In the genomic region with DNA sequence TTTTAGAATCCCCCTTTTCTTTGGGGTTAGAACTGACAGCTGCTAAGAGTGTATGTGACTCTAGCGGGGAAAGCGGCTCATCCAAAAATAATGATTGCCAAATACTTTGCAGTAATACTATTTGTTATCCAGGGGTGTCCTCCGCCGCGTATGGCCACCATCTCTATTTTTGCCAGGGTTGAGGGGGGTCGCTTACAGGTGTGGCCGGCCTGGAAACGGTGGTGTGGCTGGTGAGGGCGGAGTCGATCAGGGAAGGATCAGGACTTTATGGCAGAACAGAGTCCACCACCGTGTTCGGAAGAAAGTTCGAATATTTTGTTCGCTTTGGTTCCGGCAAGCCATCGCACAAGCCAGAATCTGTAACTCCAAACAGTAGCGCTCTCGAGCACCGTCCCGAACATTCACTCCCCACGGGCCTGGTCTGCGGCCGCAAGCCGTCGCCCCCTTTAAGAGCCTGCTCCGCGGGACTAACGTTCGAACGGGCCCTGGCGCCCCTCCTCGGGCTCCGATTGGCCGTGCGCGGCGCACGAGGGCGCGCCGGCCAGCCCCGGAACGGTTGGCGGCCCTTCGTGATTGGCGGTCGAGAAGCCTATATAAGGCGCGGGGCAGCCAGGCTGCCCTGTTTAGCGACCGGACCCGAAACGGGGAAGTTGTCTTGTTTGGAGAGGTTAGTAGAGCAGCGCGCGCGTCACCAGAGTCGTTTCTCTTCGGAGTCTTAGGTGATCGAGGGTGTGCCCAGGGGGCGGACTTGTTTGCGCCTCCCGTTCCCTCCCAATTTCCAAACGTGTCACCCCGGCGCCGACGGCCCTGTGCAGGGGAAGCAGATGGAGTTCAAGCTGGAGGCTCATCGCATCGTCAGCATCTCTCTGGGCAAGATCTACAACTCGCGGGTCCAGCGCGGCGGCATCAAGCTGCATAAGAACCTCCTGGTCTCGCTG, we compare ENCODE assay signal across 8 cellular contexts. TPM values are rescaled to one million over a fixed set of nuclear protein-coding genes. Genes with fewer than 3 reads are reported as not detected.
DNase-seq lines count a peak whose midpoint lies in the region; ATAC-seq, FAIRE-seq and TF ChIP-seq lines count a peak whose summit lies in the region.

TSS of gene IER5 (plus strand) at position 622 of the 938 bp plus-strand sequence. CDS start at position 825, 203 bp downstream.

- peak within 1 kb of the TSS; percentile 99 to 100 (median 99) for H3K27ac Mint-ChIP-seq in naive B cell
- H3K27ac Mint-ChIP-seq in stimulated activated memory B cell treated with anti-CD40 and anti-IgM and Interleukin-4, amounts not matched to agents 10 μg/mL and 1 μg/mL and 100 μg/mL, for 72 hours = peak within 1 kb of the TSS; percentile 92

- DNase-seq in ELF-1 (ENCODE audit: low read depth, low spot score) (peak; percentile 99), H54 (ENCODE audit: insufficient read length, low spot score) (peak; percentile 81), LoVo (ENCODE audit: low spot score) (peak; percentile 97), RWPE1 (ENCODE audit: low spot score) (peak; percentile 93), fibroblast of gingiva (ENCODE audit: low read depth) (peak; percentile 96), naive B cell (peak; percentile 97)
- DNase-seq in activated T-helper 1 cell treated with anti-CD3 and anti-CD28 coated beads, Interleukin-2, amount 50 U/mL, for 16 hours (ENCODE audit: low read depth in 1 of 2, low spot score in 1 of 2) = peak; percentile 92 to 94

- H3K4me3 Mint-ChIP-seq in naive B cell = peak within 1 kb of the TSS; percentile 91 to 100 (median 99)
- H3K4me3 Mint-ChIP-seq in stimulated activated memory B cell treated with anti-CD40 and anti-IgM and Interleukin-4, amounts not matched to agents 10 μg/mL and 1 μg/mL and 100 μg/mL, for 72 hours = peak within 1 kb of the TSS; percentile 97

- no peak for TF ChIP-seq CTCF in RWPE1 (conservative IDR thresholded peaks at IDR 0.05; ENCODE audit: low read depth)

- CTCF ChIA-PET in RWPE1 (lab: Yijun Ruan, JAX) = interaction anchor here (0.6 to 1.1 kb wide), 4 partner anchors 13 to 54 kb away, joined by 3 to 7 read pairs (median 4); no protein-coding TSS in a partner anchor

- peak; percentile 100 for TF ChIP-seq POLR2A in H54 (IDR thresholded peaks at IDR 0.05; ENCODE audit: low read depth, low read length)

- no peak for FAIRE-seq in H54 (lab: Jason Lieb, UNC)

- no peaks in the 10 kb centered on the region for H3K9me3 Mint-ChIP-seq in naive B cell
- no peaks in the 10 kb centered on the region for H3K9me3 Mint-ChIP-seq in stimulated activated memory B cell treated with anti-CD40 and anti-IgM and Interleukin-4, amounts not matched to agents 10 μg/mL and 1 μg/mL and 100 μg/mL, for 72 hours

- H3K36me3 Mint-ChIP-seq in naive B cell = peaks cover 9 to 27% of the 10 kb centered on the region in 2 donors
- H3K36me3 Mint-ChIP-seq in stimulated activated memory B cell treated with anti-CD40 and anti-IgM and Interleukin-4, amounts not matched to agents 10 μg/mL and 1 μg/mL and 100 μg/mL, for 72 hours = peaks cover 47% of the 10 kb centered on the region

- peak within 1 kb of the TSS; percentile 92 for H3K27ac ChIP-seq in RWPE1

- POLR2A ChIA-PET in RWPE1 (lab: Yijun Ruan, JAX; ENCODE audit: low non-redundant PET) = interaction anchor here (0.5 to 1.4 kb wide), 10 partner anchors 8 to 951 kb away, joined by 3 to 8 read pairs (median 4); no protein-coding TSS in a partner anchor

- H3K27me3 Mint-ChIP-seq in naive B cell = no peaks in the 10 kb centered on the region
- no peaks in the 10 kb centered on the region for H3K27me3 Mint-ChIP-seq in stimulated activated memory B cell treated with anti-CD40 and anti-IgM and Interleukin-4, amounts not matched to agents 10 μg/mL and 1 μg/mL and 100 μg/mL, for 72 hours

- ATAC-seq in naive B cell (ENCODE audit: low read depth in 2 of 2) = peak; percentile 62 to 68
- peak; percentile 91 for ATAC-seq in stimulated activated memory B cell treated with anti-CD40 and anti-IgM and Interleukin-4, amounts not matched to agents 10 μg/mL and 1 μg/mL and 100 μg/mL, for 72 hours

- peaks cover 49 to 57% (median 54%) of the 10 kb centered on the region in 3 donors for H3K4me1 Mint-ChIP-seq in naive B cell
- peaks cover 65% of the 10 kb centered on the region for H3K4me1 Mint-ChIP-seq in stimulated activated memory B cell treated with anti-CD40 and anti-IgM and Interleukin-4, amounts not matched to agents 10 μg/mL and 1 μg/mL and 100 μg/mL, for 72 hours

RNA-seq across cellular contexts. Expression of gene IER5, which starts in this region (rescaled TPM):
- polyA plus RNA-seq in naive B cell (ENCODE audit: low read depth in 6 of 6) = 10 to 100 TPM; 17.3 to 82.6 (median 34.1) TPM

Comparison
In these comparisons a context has a peak if more than half of its experiments do, and no peak if none do; other contexts are left out.
1. Peak in every context shown above with its lines: DNase-seq, ATAC-seq and H3K27ac ChIP-seq.